In the genomic region with DNA sequence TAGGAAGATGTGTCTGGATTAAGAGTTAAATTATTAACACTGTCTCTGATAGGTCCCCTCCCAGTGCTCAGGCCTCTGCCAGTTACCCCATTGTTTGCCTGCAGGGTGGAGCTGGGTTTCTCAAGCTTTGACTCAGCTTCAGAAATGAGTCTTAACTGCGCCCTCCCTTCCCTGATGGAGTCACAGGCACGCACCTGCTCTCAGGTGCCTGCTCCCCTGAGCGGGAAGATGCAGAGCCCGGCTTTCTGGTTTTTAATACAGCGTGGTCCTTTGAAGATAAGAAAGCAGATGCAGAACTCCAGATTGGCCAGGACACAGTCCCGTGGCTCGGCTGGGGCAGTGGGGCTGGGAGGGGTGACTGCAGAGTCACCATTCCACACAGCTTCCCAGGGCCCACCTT, we compare ENCODE assay signal across 31 cellular contexts. TPM values are rescaled to one million over a fixed set of nuclear protein-coding genes. Genes with fewer than 3 reads are reported as not detected.
A peak's percentile ranks its signal among the peaks of the same experiment; 100 is the strongest.
DNase-seq lines count a peak whose midpoint lies in the region; ATAC-seq and TF ChIP-seq lines count a peak whose summit lies in the region.
"Had no signal": no experiment of that assay in that cellular context is flagged by ENCODE, and none has a peak within 500 bp of the region (broad histone marks: within the 10 kb centered on the region; RNA-seq: fewer than 3 reads in every experiment).

No MANE protein-coding gene starts in this region.

- H3K4me1 ChIP-seq in RWPE2 (ENCODE audit: insufficient read depth, poor library complexity, severe bottlenecking), result peaks cover 10% of the 10 kb centered on the region
- H3K4me1 ChIP-seq: adrenal gland, BE2C, gastroesophageal sphincter, left ventricle myocardium inferior had no signal

- intact Hi-C loops in left colon (cut with DNase I, micrococcal nuclease), result no loop called here

- H3K36me3 ChIP-seq in RWPE2 (ENCODE audit: low read depth), result no peaks in the 10 kb centered on the region
- H3K36me3 ChIP-seq: adrenal gland, BE2C, gastroesophageal sphincter, left ventricle myocardium inferior had no signal

- no peaks in the 10 kb centered on the region for H3K27me3 ChIP-seq in RWPE2 (ENCODE audit: insufficient read depth, poor library complexity, severe bottlenecking)
- H3K27me3 ChIP-seq: adrenal gland, BE2C, gastroesophageal sphincter had no signal

- ATAC-seq in HG02798 (IDR thresholded peaks at IDR 0.05; ENCODE audit: poor library complexity, unreplicated experiment) (peak; percentile 46), RWPE2 (ENCODE audit: low read depth) (peak; percentile 99), HG03095 (IDR thresholded peaks at IDR 0.05; ENCODE audit: unreplicated experiment) (no peak), left colon (no peak), GM19023 (IDR thresholded peaks at IDR 0.05; ENCODE audit: unreplicated experiment) (no peak)
- ATAC-seq: gastroesophageal sphincter; naive thymus-derived CD8-positive, alpha-beta T cell had no signal

- no peaks in the 10 kb centered on the region for H3K9me3 ChIP-seq in RWPE2 (ENCODE audit: severe bottlenecking)
- H3K9me3 ChIP-seq: adrenal gland, BE2C, gastroesophageal sphincter, left ventricle myocardium inferior had no signal

- H3K4me3 ChIP-seq in GM12864 (ENCODE audit: low read depth, low read length) (no peak overlapping the region), RWPE2 (ENCODE audit: severe bottlenecking) (no peak overlapping the region)
- H3K4me3 ChIP-seq: adrenal gland, gastroesophageal sphincter, left ventricle myocardium inferior had no signal

- peak; percentile 13 for DNase-seq in GM12864 (ENCODE audit: low read depth)
- DNase-seq in RWPE2 (ENCODE audit: low spot score), result no peak
- peak; percentile 40 for DNase-seq in mucosa of gallbladder (ENCODE audit: low spot score)
- no peak for DNase-seq in left colon
- no peak for DNase-seq in activated T-cell treated with anti-CD3 and anti-CD28 coated beads, Interleukin-2, amount 50 U/mL, for 1 hour
- DNase-seq: activated CD4-positive, alpha-beta T cell treated with anti-CD3 and anti-CD28 coated beads for 1 hour; activated naive CD4-positive, alpha-beta T cell treated with Interleukin-2 at 50 U/mL for 16 hours; activated T-cell treated with anti-CD3 and anti-CD28 coated beads, Interleukin-2, amount 50 U/mL, for 48 hours; adrenal gland; BE2C; DMS53; effector CD4-positive, alpha-beta T cell; erythroblast; GDM1; HFFc6; hypothalamus; left ventricle myocardium inferior; naive thymus-derived CD8-positive, alpha-beta T cell; NCI-H1105; NCI-H2029; NCI-H446 treated with DMSO at 0.1 percent for 48 hours; NK-92 treated with Interleukin-12 subunit alpha and Interleukin-12 subunit beta, amount 100 ng/mL, for 24 hours; occipital lobe had no signal

- TF ChIP-seq CTCF in GM12864 (IDR thresholded peaks at IDR 0.05; ENCODE audit: low read depth, low read length, missing control alignments) (no peak), RWPE2 (IDR thresholded peaks at IDR 0.05; ENCODE audit: poor library complexity, severe bottlenecking) (no peak)

- peak overlapping the region; percentile 28 for H3K27ac ChIP-seq in RWPE2 (ENCODE audit: poor library complexity, severe bottlenecking)
- H3K27ac ChIP-seq: adrenal gland, gastroesophageal sphincter, left ventricle myocardium inferior had no signal

RNA-seq across cellular contexts. Expression of a gene that starts 3.2 kb away (rescaled TPM):
- total RNA-seq in mucosa of gallbladder (not detected), left colon (not detected)
- total RNA-seq: activated CD8-positive, alpha-beta memory T cell treated with anti-CD3 and anti-CD28 coated beads for 36 hours; adrenal gland; gastroesophageal sphincter; HFFc6; left ventricle myocardium inferior; naive thymus-derived CD8-positive, alpha-beta T cell; occipital lobe; subcutaneous adipose tissue; T-helper 1 cell treated with Interleukin-12 subunit alpha and Interleukin-12 subunit beta and Interleukin-4 antibody, amounts not matched to agents 30 ng/mL and 1 ng/mL, for 36 hours; urinary bladder had no signal

RNA-seq across cellular contexts. Expression of a gene that starts 16.7 kb away (rescaled TPM):
- not detected for total RNA-seq in mucosa of gallbladder
- not detected for total RNA-seq in left colon
- total RNA-seq: activated CD8-positive, alpha-beta memory T cell treated with anti-CD3 and anti-CD28 coated beads for 36 hours; adrenal gland; gastroesophageal sphincter; HFFc6; left ventricle myocardium inferior; naive thymus-derived CD8-positive, alpha-beta T cell; occipital lobe; subcutaneous adipose tissue; T-helper 1 cell treated with Interleukin-12 subunit alpha and Interleukin-12 subunit beta and Interleukin-4 antibody, amounts not matched to agents 30 ng/mL and 1 ng/mL, for 36 hours; urinary bladder had no signal

RNA-seq across cellular contexts. Expression of a gene that starts 20.2 kb away (rescaled TPM):
- total RNA-seq in mucosa of gallbladder, result not detected
- not detected for total RNA-seq in left colon
- total RNA-seq: activated CD8-positive, alpha-beta memory T cell treated with anti-CD3 and anti-CD28 coated beads for 36 hours; adrenal gland; gastroesophageal sphincter; HFFc6; left ventricle myocardium inferior; naive thymus-derived CD8-positive, alpha-beta T cell; occipital lobe; subcutaneous adipose tissue; T-helper 1 cell treated with Interleukin-12 subunit alpha and Interleukin-12 subunit beta and Interleukin-4 antibody, amounts not matched to agents 30 ng/mL and 1 ng/mL, for 36 hours; urinary bladder had no signal

RNA-seq across cellular contexts. Expression of a gene that starts 34.3 kb away (rescaled TPM):
- 42.5 TPM for total RNA-seq in mucosa of gallbladder
- total RNA-seq in left colon, result not detected
- total RNA-seq: activated CD8-positive, alpha-beta memory T cell treated with anti-CD3 and anti-CD28 coated beads for 36 hours; HFFc6; left ventricle myocardium inferior; naive thymus-derived CD8-positive, alpha-beta T cell; subcutaneous adipose tissue; T-helper 1 cell treated with Interleukin-12 subunit alpha and Interleukin-12 subunit beta and Interleukin-4 antibody, amounts not matched to agents 30 ng/mL and 1 ng/mL, for 36 hours had no signal

RNA-seq across cellular contexts. Expression of a gene that starts 58.9 kb away (rescaled TPM):
- total RNA-seq in mucosa of gallbladder (not detected), left colon (not detected)
- total RNA-seq: activated CD8-positive, alpha-beta memory T cell treated with anti-CD3 and anti-CD28 coated beads for 36 hours; adrenal gland; HFFc6; left ventricle myocardium inferior; naive thymus-derived CD8-positive, alpha-beta T cell; occipital lobe; subcutaneous adipose tissue; T-helper 1 cell treated with Interleukin-12 subunit alpha and Interleukin-12 subunit beta and Interleukin-4 antibody, amounts not matched to agents 30 ng/mL and 1 ng/mL, for 36 hours had no signal

Comparison
In these comparisons a context has a peak if more than half of its experiments do, and no peak if none do; other contexts are left out.
1. DNase-seq: peak in GM12864 (single experiment) and mucosa of gallbladder (single experiment); none in RWPE2 (single experiment), left colon (0 of 2) and activated T-cell treated with anti-CD3 and anti-CD28 coated beads, Interleukin-2, amount 50 U/mL, for 1 hour (single experiment).
2. ATAC-seq: peak in HG02798 (single experiment) and RWPE2 (single experiment); none in HG03095 (single experiment), left colon (single experiment) and GM19023 (single experiment).